In genomic region chr7:50982626-50983025, GRCh38 we compare ENCODE assay signal across 1 cellular context.
TF ChIP-seq lines count a peak whose summit lies in the region.

No MANE protein-coding gene starts in this region.

TF ChIP-seq in K562, 482 proteins besides CTCF, POLR2A, EP300 and RAD21 (continued from another document):
- TF ChIP-seq RERE (CRISPR knock-in tag; IDR thresholded peaks at IDR 0.05; ENCODE audit: borderline replicate concordance): no peak
- no peak for TF ChIP-seq KLF1 (tag; IDR thresholded peaks at IDR 0.05)
- no peak for TF ChIP-seq ZNF134 (CRISPR knock-in tag; conservative IDR thresholded peaks at IDR 0.05)
- TF ChIP-seq DACH1 (IDR thresholded peaks at IDR 0.05; ENCODE audit: partially characterized antibody): no peak
- no peak for TF ChIP-seq CBFA2T2 (conservative IDR thresholded peaks at IDR 0.05)
- TF ChIP-seq ESRRB (CRISPR knock-in tag; IDR thresholded peaks at IDR 0.05; ENCODE audit: borderline replicate concordance): no peak
- TF ChIP-seq ZNF3 (CRISPR knock-in tag; IDR thresholded peaks at IDR 0.05): no peak
- no peak for TF ChIP-seq ATF1 (CRISPR knock-in tag; IDR thresholded peaks at IDR 0.05)
- no peak for TF ChIP-seq ATF1 (tag; IDR thresholded peaks at IDR 0.05)
- TF ChIP-seq U2AF2 (optimal IDR thresholded peaks at IDR 0.05; ENCODE audit: low read depth, low read length): no peak
- TF ChIP-seq ZNF398 (CRISPR knock-in tag; IDR thresholded peaks at IDR 0.05): no peak
